In genomic region chr4:76256968-76257367, GRCh38 we compare ENCODE assay signal across 2 cellular contexts.
TF ChIP-seq lines count a peak whose summit lies in the region.

No MANE protein-coding gene starts in this region.

TF ChIP-seq in liver, 16 proteins besides CTCF, POLR2A, EP300 and RAD21:
- TF ChIP-seq, protein P1, sequence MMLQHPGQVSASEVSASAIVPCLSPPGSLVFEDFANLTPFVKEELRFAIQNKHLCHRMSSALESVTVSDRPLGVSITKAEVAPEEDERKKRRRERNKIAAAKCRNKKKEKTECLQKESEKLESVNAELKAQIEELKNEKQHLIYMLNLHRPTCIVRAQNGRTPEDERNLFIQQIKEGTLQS (IDR thresholded peaks at IDR 0.05): no peak
- TF ChIP-seq SP1 (IDR thresholded peaks at IDR 0.05) (peak; percentile 22), FOXA1 (IDR thresholded peaks at IDR 0.05) (no peak), HNF4A (conservative IDR thresholded peaks at IDR 0.05) (peak; percentile 48 to 61), GABPA (IDR thresholded peaks at IDR 0.05 in 1 of 2, conservative IDR thresholded peaks at IDR 0.05 in 1 of 2) (no peak), TAF1 (conservative IDR thresholded peaks at IDR 0.05) (no peak), NR2F2 (IDR thresholded peaks at IDR 0.05) (no peak), FOXA2 (IDR thresholded peaks at IDR 0.05) (no peak), HNF4G (IDR thresholded peaks at IDR 0.05) (no peak), JUND (IDR thresholded peaks at IDR 0.05) (no peak), YY1 (IDR thresholded peaks at IDR 0.05) (peak; percentile 20), EGR1 (IDR thresholded peaks at IDR 0.05; ENCODE audit: low read depth in 2 of 2) (no peak), RXRA (IDR thresholded peaks at IDR 0.05) (no peak)
- TF ChIP-seq, protein P2, sequence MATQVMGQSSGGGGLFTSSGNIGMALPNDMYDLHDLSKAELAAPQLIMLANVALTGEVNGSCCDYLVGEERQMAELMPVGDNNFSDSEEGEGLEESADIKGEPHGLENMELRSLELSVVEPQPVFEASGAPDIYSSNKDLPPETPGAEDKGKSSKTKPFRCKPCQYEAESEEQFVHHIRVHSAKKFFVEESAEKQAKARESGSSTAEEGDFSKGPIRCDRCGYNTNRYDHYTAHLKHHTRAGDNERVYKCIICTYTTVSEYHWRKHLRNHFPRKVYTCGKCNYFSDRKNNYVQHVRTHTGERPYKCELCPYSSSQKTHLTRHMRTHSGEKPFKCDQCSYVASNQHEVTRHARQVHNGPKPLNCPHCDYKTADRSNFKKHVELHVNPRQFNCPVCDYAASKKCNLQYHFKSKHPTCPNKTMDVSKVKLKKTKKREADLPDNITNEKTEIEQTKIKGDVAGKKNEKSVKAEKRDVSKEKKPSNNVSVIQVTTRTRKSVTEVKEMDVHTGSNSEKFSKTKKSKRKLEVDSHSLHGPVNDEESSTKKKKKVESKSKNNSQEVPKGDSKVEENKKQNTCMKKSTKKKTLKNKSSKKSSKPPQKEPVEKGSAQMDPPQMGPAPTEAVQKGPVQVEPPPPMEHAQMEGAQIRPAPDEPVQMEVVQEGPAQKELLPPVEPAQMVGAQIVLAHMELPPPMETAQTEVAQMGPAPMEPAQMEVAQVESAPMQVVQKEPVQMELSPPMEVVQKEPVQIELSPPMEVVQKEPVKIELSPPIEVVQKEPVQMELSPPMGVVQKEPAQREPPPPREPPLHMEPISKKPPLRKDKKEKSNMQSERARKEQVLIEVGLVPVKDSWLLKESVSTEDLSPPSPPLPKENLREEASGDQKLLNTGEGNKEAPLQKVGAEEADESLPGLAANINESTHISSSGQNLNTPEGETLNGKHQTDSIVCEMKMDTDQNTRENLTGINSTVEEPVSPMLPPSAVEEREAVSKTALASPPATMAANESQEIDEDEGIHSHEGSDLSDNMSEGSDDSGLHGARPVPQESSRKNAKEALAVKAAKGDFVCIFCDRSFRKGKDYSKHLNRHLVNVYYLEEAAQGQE (IDR thresholded peaks at IDR 0.05): peak; percentile 74
- TF ChIP-seq, protein P3, sequence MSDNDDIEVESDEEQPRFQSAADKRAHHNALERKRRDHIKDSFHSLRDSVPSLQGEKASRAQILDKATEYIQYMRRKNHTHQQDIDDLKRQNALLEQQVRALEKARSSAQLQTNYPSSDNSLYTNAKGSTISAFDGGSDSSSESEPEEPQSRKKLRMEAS (IDR thresholded peaks at IDR 0.05): peak; percentile 28
- TF ChIP-seq, protein P4, sequence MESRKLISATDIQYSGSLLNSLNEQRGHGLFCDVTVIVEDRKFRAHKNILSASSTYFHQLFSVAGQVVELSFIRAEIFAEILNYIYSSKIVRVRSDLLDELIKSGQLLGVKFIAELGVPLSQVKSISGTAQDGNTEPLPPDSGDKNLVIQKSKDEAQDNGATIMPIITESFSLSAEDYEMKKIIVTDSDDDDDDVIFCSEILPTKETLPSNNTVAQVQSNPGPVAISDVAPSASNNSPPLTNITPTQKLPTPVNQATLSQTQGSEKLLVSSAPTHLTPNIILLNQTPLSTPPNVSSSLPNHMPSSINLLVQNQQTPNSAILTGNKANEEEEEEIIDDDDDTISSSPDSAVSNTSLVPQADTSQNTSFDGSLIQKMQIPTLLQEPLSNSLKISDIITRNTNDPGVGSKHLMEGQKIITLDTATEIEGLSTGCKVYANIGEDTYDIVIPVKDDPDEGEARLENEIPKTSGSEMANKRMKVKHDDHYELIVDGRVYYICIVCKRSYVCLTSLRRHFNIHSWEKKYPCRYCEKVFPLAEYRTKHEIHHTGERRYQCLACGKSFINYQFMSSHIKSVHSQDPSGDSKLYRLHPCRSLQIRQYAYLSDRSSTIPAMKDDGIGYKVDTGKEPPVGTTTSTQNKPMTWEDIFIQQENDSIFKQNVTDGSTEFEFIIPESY (IDR thresholded peaks at IDR 0.05): no peak

TF ChIP-seq in HepG2, 621 proteins besides CTCF, POLR2A, EP300 and RAD21:
- TF ChIP-seq, protein P2 (IDR thresholded peaks at IDR 0.05; ENCODE audit: borderline replicate concordance in 1 of 2, low read depth in 1 of 2, low read length in 2 of 2): peak in 1 of 2 experiments; percentile 49; a peak in 3 of 4 replicates
- TF ChIP-seq NRL (CRISPR knock-in tag; IDR thresholded peaks at IDR 0.05; ENCODE audit: borderline replicate concordance): no peak
